8 cellular contexts compared by ENCODE assay signal in genomic region chr17:67750067-67750466, GRCh38.
"Had no signal": no experiment of that assay in that cellular context is flagged by ENCODE, and none has a peak within 500 bp of the region (broad histone marks: within the 10 kb centered on the region; RNA-seq: fewer than 3 reads in every experiment).

No MANE protein-coding gene starts in this region.

- H3K9me3 ChIP-seq: HAP-1 had no signal

- DNase-seq: GM23248, GOT3, H7, HFFc6, IMR-90, KG1 had no signal

- H3K9ac ChIP-seq: GM23248 had no signal

- H2AFZ ChIP-seq: GM23248 had no signal

- H3K4me3 ChIP-seq: GM23248, HAP-1 had no signal

- H3K27ac ChIP-seq: GM23248, HL-60 had no signal
